Comparison of ENCODE assay signal across 8 cellular contexts in the genomic region with DNA sequence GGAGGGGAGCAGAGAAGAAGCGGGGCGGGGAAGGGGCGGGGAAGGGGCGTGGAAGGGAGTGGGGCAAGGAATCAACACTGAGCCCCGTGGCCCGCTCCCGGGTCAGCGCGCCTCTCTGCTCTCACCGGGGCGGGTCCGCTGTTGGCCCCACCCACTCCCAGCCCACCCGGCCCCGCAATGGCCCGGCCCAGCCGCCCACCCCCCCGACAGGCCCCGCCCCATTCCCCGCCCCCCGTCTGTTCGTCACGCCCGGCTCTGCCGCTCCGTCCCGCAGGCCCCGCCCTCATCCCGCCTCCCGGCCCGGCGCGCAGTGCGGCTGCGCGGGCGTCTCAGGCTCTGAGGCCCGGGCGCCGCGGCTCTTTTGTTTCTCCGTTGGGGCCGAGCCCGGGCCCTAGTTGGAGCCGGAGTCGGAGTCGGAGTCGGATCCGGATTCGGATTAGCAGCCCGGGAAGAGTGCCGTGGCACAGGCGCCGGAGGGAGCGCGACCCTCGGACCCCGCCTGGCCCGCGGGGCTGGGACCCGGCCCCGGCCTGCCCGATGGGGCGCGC. TPM values are rescaled to one million over a fixed set of nuclear protein-coding genes. Genes with fewer than 3 reads are reported as not detected.
DNase-seq lines count a peak whose midpoint lies in the region; ATAC-seq, FAIRE-seq and TF ChIP-seq lines count a peak whose summit lies in the region.

TSS of gene ULK1 (plus strand) at position 310 of the 548 bp plus-strand sequence. CDS start 380 bp downstream, outside the sequence.

- H3K27me3 ChIP-seq in cardiac muscle cell (no peaks in the 10 kb centered on the region), tibial nerve (no peaks in the 10 kb centered on the region)

- peak; percentile 100 for DNase-seq in GM12892 (ENCODE audit: insufficient read length)
- DNase-seq in NCI-H1417 treated with DMSO at 0.1 percent for 48 hours (lab: John Stamatoyannopoulos, UW) = peak; percentile 45
- DNase-seq in SW480 (ENCODE audit: low spot score) = peak; percentile 76
- DNase-seq in activated naive CD8-positive, alpha-beta T cell treated with anti-CD3 and anti-CD28 coated beads, Interleukin-2, amount 50 U/mL, for 16 hours (ENCODE audit: low read depth, low spot score) = peak; percentile 91
- DNase-seq in cardiac muscle cell (ENCODE audit: low read depth in 1 of 2, low spot score in 1 of 2) = peak; percentile 95
- peak; percentile 88 for DNase-seq in pons (ENCODE audit: low spot score)
- DNase-seq in tibial nerve (ENCODE audit: low spot score in 2 of 2) = peak; percentile 90 to 91

- peak; percentile 73; the same call in 1 of the 2 replicates for TF ChIP-seq POLR2A in GM12892 (IDR thresholded peaks at IDR 0.05; ENCODE audit: low read depth, low read length)
- TF ChIP-seq POLR2A in tibial nerve (IDR thresholded peaks at IDR 0.05) = peak; percentile 87 to 97

- peak within 1 kb of the TSS; percentile 81 for H3K27ac ChIP-seq in cardiac muscle cell
- peak within 1 kb of the TSS; percentile 93 to 98 (median 98) for H3K27ac ChIP-seq in tibial nerve

- TF ChIP-seq CTCF in cardiac muscle cell (IDR thresholded peaks at IDR 0.05; ENCODE audit: low read depth, low read length) (no peak), tibial nerve (IDR thresholded peaks at IDR 0.05) (peak in 1 of 5 experiments; percentile 21)

- peak in 1 of 2 donors; percentile 94 for TF ChIP-seq EP300 in tibial nerve (IDR thresholded peaks at IDR 0.05)

- no peaks in the 10 kb centered on the region for H3K36me3 ChIP-seq in cardiac muscle cell
- peaks cover 0 to 25% (median 0%) of the 10 kb centered on the region in 3 donors for H3K36me3 ChIP-seq in tibial nerve

- 0 to 1% methylated on average over 16 to 31 of the region's 64 CpGs for WGBS in tibial nerve, 2 donors

- H3K4me1 ChIP-seq in cardiac muscle cell (ENCODE audit: low read depth) (peaks cover 12% of the 10 kb centered on the region), tibial nerve (peaks cover 0 to 39% (median 12%) of the 10 kb centered on the region in 4 donors)

- ATAC-seq in HG02798 (IDR thresholded peaks at IDR 0.05; ENCODE audit: poor library complexity, unreplicated experiment) = peak; percentile 86

- H3K4me3 ChIP-seq in cardiac muscle cell = peak within 1 kb of the TSS; percentile 61
- H3K4me3 ChIP-seq in tibial nerve = peak within 1 kb of the TSS; percentile 54 to 90 (median 68)

- peak; percentile 83 for FAIRE-seq in GM12892 (lab: Jason Lieb, UNC)

- H3K9me3 ChIP-seq in cardiac muscle cell (ENCODE audit: low read depth) (no peaks in the 10 kb centered on the region), tibial nerve (no peaks in the 10 kb centered on the region)

RNA-seq across cellular contexts. Expression of gene ULK1, which starts in this region (rescaled TPM):
- 4.1 TPM for polyA plus RNA-seq in GM12892 (2012; ENCODE audit: missing spikeins)
- total RNA-seq in cardiac muscle cell (17.8 and 27.6 TPM in 2 replicates), tibial nerve (10 to 100 TPM; 19.9 to 52.2 (median 38.0) TPM)
- 14.2 and 16.2 TPM in 2 replicates for polyA plus RNA-seq in cardiac muscle cell

Comparison
In these comparisons a context has a peak if more than half of its experiments do, and no peak if none do; other contexts are left out.
1. Peak in every context shown above with its lines: DNase-seq, ATAC-seq, H3K4me3 ChIP-seq and H3K27ac ChIP-seq.
2. DNase-seq: peak in every context shown above with its lines; median percentile 100 in GM12892; 95 in cardiac muscle cell; 91 in activated naive CD8-positive, alpha-beta T cell treated with anti-CD3 and anti-CD28 coated beads, Interleukin-2, amount 50 U/mL, for 16 hours; 90 in tibial nerve; 88 in pons; 76 in SW480; 45 in NCI-H1417 treated with DMSO at 0.1 percent for 48 hours.